ENCODE assay signal across 8 cellular contexts in the genomic region with DNA sequence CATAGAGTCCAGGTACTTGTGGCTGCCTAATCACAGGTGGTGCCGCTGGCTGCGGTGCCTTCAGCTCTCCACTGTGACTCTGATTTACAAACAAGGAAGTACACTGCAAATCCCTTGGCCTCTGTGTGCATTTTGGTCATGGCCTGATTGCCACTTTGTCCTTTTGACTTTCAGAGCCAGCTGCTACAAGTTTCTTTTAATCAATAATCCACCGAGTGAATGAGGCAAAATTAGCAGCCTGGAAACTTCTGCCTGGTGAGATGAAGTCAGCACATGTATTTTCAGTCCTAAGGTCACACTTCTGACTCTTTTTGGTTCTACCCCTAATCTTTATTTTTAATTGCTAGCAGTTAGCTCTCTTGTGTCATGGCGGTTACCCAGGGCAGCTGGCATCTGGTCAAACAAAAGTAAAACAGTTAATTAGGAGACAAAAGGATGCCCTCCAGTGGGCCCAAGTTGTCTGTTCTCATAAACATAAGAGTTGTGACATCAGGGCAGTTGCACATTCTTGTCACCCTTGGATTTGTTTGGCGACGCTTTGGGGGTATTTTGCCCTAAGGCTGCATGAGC.
DNase-seq lines count a peak whose midpoint lies in the region; ATAC-seq and TF ChIP-seq lines count a peak whose summit lies in the region.

No MANE protein-coding gene starts in this region.

- 33 to 37% methylated on average over 6 of the region's 6 CpGs for WGBS in esophagus squamous epithelium, 2 donors
- WGBS in trophoblast cell (ENCODE audit: extremely low coverage, insufficient coverage, insufficient read length): no CpG with 5 or more reads among the region's 6 CpGs

- H2BK12ac ChIP-seq in trophoblast cell (ENCODE audit: low read length): no peak overlapping the region

- peak in 1 of 6 experiments; percentile 5 for TF ChIP-seq CTCF in esophagus squamous epithelium (IDR thresholded peaks at IDR 0.05)
- no peak; a peak in 1 of 4 replicates for TF ChIP-seq CTCF in GM23338 (conservative IDR thresholded peaks at IDR 0.05; ENCODE audit: low read depth in 2 of 2)

- H3K27me3 ChIP-seq in esophagus squamous epithelium (no peaks in the 10 kb centered on the region), GM23338 (ENCODE audit: insufficient read depth) (no peaks in the 10 kb centered on the region), trophoblast cell (ENCODE audit: insufficient read depth, low read length) (no peaks in the 10 kb centered on the region)

- no peak overlapping the region for H4K91ac ChIP-seq in trophoblast cell (ENCODE audit: low read depth, low read length)

- no peak overlapping the region for H3K4ac ChIP-seq in trophoblast cell (ENCODE audit: low read depth, low read length)

- H3K4me2 ChIP-seq in GM23338 (no peak overlapping the region), trophoblast cell (ENCODE audit: low read length) (no peak overlapping the region)

- no peaks in the 10 kb centered on the region for H3K36me3 Mint-ChIP-seq in GM23338 (ENCODE audit: low read depth)

- H3K18ac ChIP-seq in trophoblast cell (ENCODE audit: low read length): no peak overlapping the region

- H2AFZ ChIP-seq in GM23338: no peak overlapping the region
- H2AFZ ChIP-seq in trophoblast cell (ENCODE audit: insufficient read depth, low read length, poor library complexity): no peak overlapping the region

- no peak overlapping the region for H3K27ac Mint-ChIP-seq in GM23338

- H3F3A ChIP-seq in GM23338 (replicated peaks; ENCODE audit: low read depth): no peaks in the 10 kb centered on the region

- H3K4me3 ChIP-seq in esophagus squamous epithelium (no peak overlapping the region), GM23338 (no peak overlapping the region), trophoblast cell (ENCODE audit: low read depth, low read length) (no peak overlapping the region)

- no peak overlapping the region for H2BK5ac ChIP-seq in trophoblast cell (ENCODE audit: low read depth, low read length, poor library complexity)

- intact Hi-C loops in esophagus squamous epithelium (cut with DNase I): no loop called here

- DNase-seq in EH (ENCODE audit: low read depth): peak; percentile 61
- peak; percentile 95 to 97 for DNase-seq in NCI-H1930 (lab: John Stamatoyannopoulos, UW)
- DNase-seq in esophagus squamous epithelium (lab: John Stamatoyannopoulos, UW): no peak
- DNase-seq in GM23338 (ENCODE audit: low spot score): no peak
- DNase-seq in NCI-H1694 (lab: John Stamatoyannopoulos, UW): no peak
- no peak for DNase-seq in trophoblast cell

- no peak overlapping the region for H2BK120ac ChIP-seq in trophoblast cell (ENCODE audit: insufficient read depth, low read length, poor library complexity)

- H3K14ac ChIP-seq in trophoblast cell (ENCODE audit: low read length): no peak overlapping the region

- H3K9me3 ChIP-seq in esophagus squamous epithelium: no peaks in the 10 kb centered on the region
- no peaks in the 10 kb centered on the region for H3K9me3 ChIP-seq in trophoblast cell (ENCODE audit: insufficient read depth, low read depth, low read length)

- no peaks in the 10 kb centered on the region for H4K20me1 ChIP-seq in GM23338 (replicated peaks; ENCODE audit: insufficient read depth)

- no peaks in the 10 kb centered on the region for H3K27me3 Mint-ChIP-seq in GM23338 (ENCODE audit: insufficient read depth, low read depth, poor library complexity)

- ATAC-seq in GM21619 (IDR thresholded peaks at IDR 0.05; ENCODE audit: unreplicated experiment): peak; percentile 64
- no peak for ATAC-seq in GM23338
- no peak for ATAC-seq in HG03025 (IDR thresholded peaks at IDR 0.05; ENCODE audit: low FRiP score, unreplicated experiment)

- no peak overlapping the region for H4K8ac ChIP-seq in trophoblast cell (ENCODE audit: low read depth, low read length)

- no peak overlapping the region for H3K4me3 Mint-ChIP-seq in GM23338

- H3K4me1 ChIP-seq in esophagus squamous epithelium (peaks cover 7 to 89% (median 46%) of the 10 kb centered on the region in 3 donors), GM23338 (ENCODE audit: insufficient read depth) (no peaks in the 10 kb centered on the region), trophoblast cell (ENCODE audit: control insufficient read depth in 1 of 2, insufficient read depth in 2 of 2, low read length in 2 of 2) (peaks cover 0 to 2% of the 10 kb centered on the region in 2 experiments)

- no peak overlapping the region for H3K23ac ChIP-seq in trophoblast cell (ENCODE audit: low read length)

- H3K79me2 ChIP-seq in GM23338 (replicated peaks; ENCODE audit: insufficient read depth) (no peaks in the 10 kb centered on the region), trophoblast cell (ENCODE audit: control insufficient read depth, insufficient read depth, low read length, poor library complexity) (no peaks in the 10 kb centered on the region)

- H2AK5ac ChIP-seq in trophoblast cell (ENCODE audit: low read length): no peak overlapping the region

- H3K9ac ChIP-seq in trophoblast cell (ENCODE audit: low read length): no peak overlapping the region

- H3K36me3 ChIP-seq in esophagus squamous epithelium (no peaks in the 10 kb centered on the region), GM23338 (ENCODE audit: insufficient read depth) (no peaks in the 10 kb centered on the region), trophoblast cell (ENCODE audit: control insufficient read depth in 1 of 2, insufficient read depth in 2 of 2, low read length in 2 of 2) (no peaks in the 10 kb centered on the region)

- TF ChIP-seq POLR2A in esophagus squamous epithelium (IDR thresholded peaks at IDR 0.05): peak in 1 of 4 donors; percentile 19

- H3K9me3 Mint-ChIP-seq in GM23338: no peaks in the 10 kb centered on the region

- H4K12ac ChIP-seq in trophoblast cell (ENCODE audit: low read depth, low read length): no peak overlapping the region

- no peaks in the 10 kb centered on the region for H3K79me1 ChIP-seq in trophoblast cell (ENCODE audit: low read length)

- H3K27ac ChIP-seq in esophagus squamous epithelium (peak overlapping the region; percentile 59 to 89 (median 78)), GM23338 (ENCODE audit: low read depth) (no peak overlapping the region), trophoblast cell (ENCODE audit: low read depth, low read length) (no peak overlapping the region)

- H3K4me1 Mint-ChIP-seq in GM23338: peaks cover 12% of the 10 kb centered on the region

- 0 out of 2 replicates have a peak, but pooled peaks cover 3% of the 10 kb centered on the region for H3K9me2 ChIP-seq in GM23338 (ENCODE audit: insufficient read depth)

TF ChIP-seq in GM23338, 12 proteins besides CTCF, POLR2A, EP300 and RAD21 (continues in another document):
- TF ChIP-seq STAT1 (IDR thresholded peaks at IDR 0.05; ENCODE audit: unreplicated experiment) (no peak), JUNB (IDR thresholded peaks at IDR 0.05; ENCODE audit: unreplicated experiment) (no peak), EZH2phosphoT487 (IDR thresholded peaks at IDR 0.05; ENCODE audit: unreplicated experiment) (no peak), EZH2 (IDR thresholded peaks at IDR 0.05; ENCODE audit: low read depth, unreplicated experiment) (no peak), ZNF114 (CRISPR knock-in tag; IDR thresholded peaks at IDR 0.05) (no peak)
- TF ChIP-seq, protein P1, sequence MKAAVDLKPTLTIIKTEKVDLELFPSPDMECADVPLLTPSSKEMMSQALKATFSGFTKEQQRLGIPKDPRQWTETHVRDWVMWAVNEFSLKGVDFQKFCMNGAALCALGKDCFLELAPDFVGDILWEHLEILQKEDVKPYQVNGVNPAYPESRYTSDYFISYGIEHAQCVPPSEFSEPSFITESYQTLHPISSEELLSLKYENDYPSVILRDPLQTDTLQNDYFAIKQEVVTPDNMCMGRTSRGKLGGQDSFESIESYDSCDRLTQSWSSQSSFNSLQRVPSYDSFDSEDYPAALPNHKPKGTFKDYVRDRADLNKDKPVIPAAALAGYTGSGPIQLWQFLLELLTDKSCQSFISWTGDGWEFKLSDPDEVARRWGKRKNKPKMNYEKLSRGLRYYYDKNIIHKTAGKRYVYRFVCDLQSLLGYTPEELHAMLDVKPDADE (IDR thresholded peaks at IDR 0.05): no peak

Comparison
In these comparisons a context has a peak if more than half of its experiments do, and no peak if none do; other contexts are left out.
1. DNase-seq: peak in EH (single experiment) and NCI-H1930 (2 of 2); none in esophagus squamous epithelium (single experiment), GM23338 (single experiment), NCI-H1694 (single experiment) and trophoblast cell (0 of 2).
2. H3K27ac ChIP-seq: peak in esophagus squamous epithelium (4 of 4); none in GM23338 (single experiment) and trophoblast cell (single experiment).